In genomic region chr9:129841071-129841470, GRCh38 we compare ENCODE assay signal across 2 cellular contexts.
TF ChIP-seq lines count a peak whose summit lies in the region.

No MANE protein-coding gene starts in this region.

TF ChIP-seq in SK-N-SH, 30 proteins besides CTCF, POLR2A, EP300 and RAD21:
- no peak for TF ChIP-seq FOXM1 (IDR thresholded peaks at IDR 0.05; ENCODE audit: low read depth)
- TF ChIP-seq RCOR1 (IDR thresholded peaks at IDR 0.05; ENCODE audit: low read length), result peak; percentile 29; the same call in 1 of the 2 replicates
- peak; percentile 30; the same call in 1 of the 2 replicates for TF ChIP-seq GATA2 (CRISPR knock-in tag; IDR thresholded peaks at IDR 0.05)

TF ChIP-seq in HepG2, 621 proteins besides CTCF, POLR2A, EP300 and RAD21:
- TF ChIP-seq ZSCAN29 (CRISPR knock-in tag; conservative IDR thresholded peaks at IDR 0.05), result no peak
- no peak for TF ChIP-seq MXI1 (IDR thresholded peaks at IDR 0.05; ENCODE audit: borderline replicate concordance, low read depth, low read length)
- TF ChIP-seq ZBTB20 (CRISPR knock-in tag; IDR thresholded peaks at IDR 0.05; ENCODE audit: borderline replicate concordance, low read depth), result no peak
- TF ChIP-seq ZNF598 (CRISPR knock-in tag; IDR thresholded peaks at IDR 0.05; ENCODE audit: borderline replicate concordance), result no peak
- no peak for TF ChIP-seq ZNF18 (CRISPR knock-in tag; IDR thresholded peaks at IDR 0.05; ENCODE audit: insufficient replicate concordance)
- TF ChIP-seq, protein P1, sequence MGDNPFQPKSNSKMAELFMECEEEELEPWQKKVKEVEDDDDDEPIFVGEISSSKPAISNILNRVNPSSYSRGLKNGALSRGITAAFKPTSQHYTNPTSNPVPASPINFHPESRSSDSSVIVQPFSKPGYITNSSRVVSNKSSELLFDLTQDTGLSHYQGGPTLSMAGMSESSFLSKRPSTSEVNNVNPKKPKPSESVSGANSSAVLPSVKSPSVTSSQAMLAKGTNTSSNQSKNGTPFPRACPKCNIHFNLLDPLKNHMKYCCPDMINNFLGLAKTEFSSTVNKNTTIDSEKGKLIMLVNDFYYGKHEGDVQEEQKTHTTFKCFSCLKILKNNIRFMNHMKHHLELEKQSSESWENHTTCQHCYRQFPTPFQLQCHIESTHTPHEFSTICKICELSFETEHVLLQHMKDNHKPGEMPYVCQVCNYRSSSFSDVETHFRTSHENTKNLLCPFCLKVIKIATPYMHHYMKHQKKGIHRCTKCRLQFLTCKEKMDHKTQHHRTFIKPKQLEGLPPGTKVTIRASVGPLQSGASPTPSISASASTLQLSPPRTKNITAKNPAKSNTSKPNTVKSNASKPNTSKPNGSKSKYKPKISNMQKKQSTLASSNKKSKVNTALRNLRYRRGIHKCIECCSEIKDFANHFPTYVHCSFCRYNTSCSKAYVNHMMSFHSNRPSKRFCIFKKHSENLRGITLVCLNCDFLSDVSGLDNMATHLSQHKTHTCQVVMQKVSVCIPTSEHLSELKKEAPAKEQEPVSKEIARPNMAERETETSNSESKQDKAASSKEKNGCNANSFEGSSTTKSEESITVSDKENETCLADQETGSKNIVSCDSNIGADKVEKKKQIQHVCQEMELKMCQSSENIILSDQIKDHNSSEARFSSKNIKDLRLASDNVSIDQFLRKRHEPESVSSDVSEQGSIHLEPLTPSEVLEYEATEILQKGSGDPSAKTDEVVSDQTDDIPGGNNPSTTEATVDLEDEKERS (CRISPR knock-in tag; IDR thresholded peaks at IDR 0.05), result no peak
- TF ChIP-seq AKNA (CRISPR knock-in tag; IDR thresholded peaks at IDR 0.05; ENCODE audit: borderline replicate concordance), result no peak
- TF ChIP-seq FOXK2 (IDR thresholded peaks at IDR 0.05), result no peak
- no peak for TF ChIP-seq HNF1B (CRISPR knock-in tag; IDR thresholded peaks at IDR 0.05)
- TF ChIP-seq, protein P2, sequence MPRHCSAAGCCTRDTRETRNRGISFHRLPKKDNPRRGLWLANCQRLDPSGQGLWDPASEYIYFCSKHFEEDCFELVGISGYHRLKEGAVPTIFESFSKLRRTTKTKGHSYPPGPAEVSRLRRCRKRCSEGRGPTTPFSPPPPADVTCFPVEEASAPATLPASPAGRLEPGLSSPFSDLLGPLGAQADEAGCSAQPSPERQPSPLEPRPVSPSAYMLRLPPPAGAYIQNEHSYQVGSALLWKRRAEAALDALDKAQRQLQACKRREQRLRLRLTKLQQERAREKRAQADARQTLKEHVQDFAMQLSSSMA (CRISPR knock-in tag; IDR thresholded peaks at IDR 0.05), result no peak
- TF ChIP-seq TRAFD1 (CRISPR knock-in tag; IDR thresholded peaks at IDR 0.05; ENCODE audit: borderline replicate concordance), result no peak
- no peak for TF ChIP-seq ARID2 (CRISPR knock-in tag; IDR thresholded peaks at IDR 0.05; ENCODE audit: borderline replicate concordance)
- no peak for TF ChIP-seq ZNF747 (CRISPR knock-in tag; IDR thresholded peaks at IDR 0.05; ENCODE audit: borderline replicate concordance)
- TF ChIP-seq SNAPC2 (CRISPR knock-in tag; IDR thresholded peaks at IDR 0.05), result no peak
